In the genomic region with DNA sequence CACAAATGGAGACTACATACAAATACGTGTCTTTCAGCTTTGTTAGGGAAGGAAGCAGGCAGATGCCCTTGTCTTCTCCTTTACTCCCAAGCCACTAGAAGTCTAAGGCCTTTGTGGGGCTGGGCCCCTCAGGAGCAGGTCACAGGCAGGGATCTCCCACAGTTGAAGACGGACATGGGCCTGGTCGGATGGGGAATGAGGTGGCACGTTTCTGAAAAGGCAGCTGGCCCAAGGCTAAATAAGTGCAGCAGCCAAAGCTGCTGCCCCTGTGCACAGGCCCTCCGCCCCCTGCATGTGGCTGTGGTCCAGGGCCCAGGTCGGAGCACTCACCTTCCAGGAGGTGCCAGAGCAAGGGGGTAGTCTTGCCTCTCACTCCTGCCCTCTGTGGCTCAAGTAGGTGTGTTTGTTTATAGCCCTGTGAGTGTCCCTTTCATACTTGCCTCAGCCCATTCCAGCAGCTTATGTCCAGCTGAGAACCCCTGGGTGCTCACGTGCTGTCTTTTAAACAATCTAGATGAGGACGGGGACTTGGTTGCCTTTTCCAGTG, we compare ENCODE assay signal across 9 cellular contexts. TPM values are rescaled to one million over a fixed set of nuclear protein-coding genes. Genes with fewer than 3 reads are reported as not detected.
DNase-seq lines count a peak whose midpoint lies in the region; FAIRE-seq and TF ChIP-seq lines count a peak whose summit lies in the region.
"Had no signal": no experiment of that assay in that cellular context is flagged by ENCODE, and none has a peak within 500 bp of the region (broad histone marks: within the 10 kb centered on the region; RNA-seq: fewer than 3 reads in every experiment).

No MANE protein-coding gene starts in this region.

- H3K36me3 Mint-ChIP-seq in T-helper 1 cell treated with Interleukin-12 subunit alpha and Interleukin-12 subunit beta and Interleukin-4 antibody, amounts not matched to agents 30 μg/mL and 1 μg/mL, for 36 hours (ENCODE audit: low read depth) = peaks cover 44% of the 10 kb centered on the region
- H3K36me3 Mint-ChIP-seq in activated naive CD8-positive, alpha-beta T cell = peaks cover 4% of the 10 kb centered on the region

- peaks cover 32% of the 10 kb centered on the region for H3K4me1 ChIP-seq in keratinocyte (ENCODE audit: control insufficient read depth, extremely low read depth, insufficient read depth, low read length)
- H3K4me1 ChIP-seq in stomach smooth muscle (ENCODE audit: control insufficient read depth, insufficient read depth, low read length) = peaks cover 77% of the 10 kb centered on the region

- peaks cover 23% of the 10 kb centered on the region for H3K79me2 ChIP-seq in keratinocyte (ENCODE audit: control insufficient read depth, insufficient read depth, low read length)

- H3K36me3 ChIP-seq in keratinocyte (ENCODE audit: control insufficient read depth in 2 of 2, extremely low read depth in 1 of 2, insufficient read depth in 2 of 2, low read length in 2 of 2) = peaks cover 31 to 32% of the 10 kb centered on the region in 2 experiments
- H3K36me3 ChIP-seq in stomach smooth muscle (ENCODE audit: control insufficient read depth in 2 of 2, insufficient read depth in 2 of 2, low read length in 2 of 2) = peaks cover 38 to 39% of the 10 kb centered on the region in 2 donors

- H3K27ac Mint-ChIP-seq in T-helper 1 cell treated with Interleukin-12 subunit alpha and Interleukin-12 subunit beta and Interleukin-4 antibody, amounts not matched to agents 30 μg/mL and 1 μg/mL, for 36 hours = peak overlapping the region; percentile 93
- H3K27ac Mint-ChIP-seq in activated naive CD8-positive, alpha-beta T cell = peak overlapping the region; percentile 83

- no peaks in the 10 kb centered on the region for H3K9me3 ChIP-seq in keratinocyte (ENCODE audit: control insufficient read depth, low read depth, low read length)
- no peaks in the 10 kb centered on the region for H3K9me3 ChIP-seq in stomach smooth muscle (ENCODE audit: control insufficient read depth in 2 of 2, low read length in 2 of 2)

- FAIRE-seq in keratinocyte (lab: Jason Lieb, UNC) = peak; percentile 9

- no peaks in the 10 kb centered on the region for H3K27me3 Mint-ChIP-seq in T-helper 1 cell treated with Interleukin-12 subunit alpha and Interleukin-12 subunit beta and Interleukin-4 antibody, amounts not matched to agents 30 μg/mL and 1 μg/mL, for 36 hours (ENCODE audit: low read depth)
- H3K27me3 Mint-ChIP-seq in activated naive CD8-positive, alpha-beta T cell = no peaks in the 10 kb centered on the region

- peaks cover 19% of the 10 kb centered on the region for H4K20me1 ChIP-seq in keratinocyte (ENCODE audit: control insufficient read depth, extremely low read depth, insufficient read depth, low read length)

- no peaks in the 10 kb centered on the region for H3K9me3 Mint-ChIP-seq in T-helper 1 cell treated with Interleukin-12 subunit alpha and Interleukin-12 subunit beta and Interleukin-4 antibody, amounts not matched to agents 30 μg/mL and 1 μg/mL, for 36 hours
- no peaks in the 10 kb centered on the region for H3K9me3 Mint-ChIP-seq in activated naive CD8-positive, alpha-beta T cell (ENCODE audit: low read depth)

- TF ChIP-seq CTCF in keratinocyte (optimal IDR thresholded peaks at IDR 0.05 in 1 of 3, IDR thresholded peaks at IDR 0.05 in 1 of 3, conservative IDR thresholded peaks at IDR 0.05 in 1 of 3; ENCODE audit: extremely low read depth in 1 of 3, insufficient read depth in 2 of 3, low read length in 3 of 3) = no peak

- dilution Hi-C loops in keratinocyte (cut with MboI; ENCODE audit: extremely low pct_ligation_motif_present, low sequenced_read_pairs) = no loop called here

- H3K27me3 ChIP-seq in keratinocyte (ENCODE audit: control insufficient read depth, extremely low read depth, insufficient read depth, low read length) = no peaks in the 10 kb centered on the region
- H3K27me3 ChIP-seq in stomach smooth muscle (ENCODE audit: control insufficient read depth in 1 of 2, insufficient read depth in 2 of 2, low read length in 2 of 2) = no peaks in the 10 kb centered on the region

- H3K4me1 Mint-ChIP-seq in T-helper 1 cell treated with Interleukin-12 subunit alpha and Interleukin-12 subunit beta and Interleukin-4 antibody, amounts not matched to agents 30 μg/mL and 1 μg/mL, for 36 hours (ENCODE audit: low read depth) = peaks cover 41% of the 10 kb centered on the region
- peaks cover 51% of the 10 kb centered on the region for H3K4me1 Mint-ChIP-seq in activated naive CD8-positive, alpha-beta T cell (ENCODE audit: low read depth)

- H2AFZ ChIP-seq in keratinocyte (ENCODE audit: control insufficient read depth, low read length) = no peak overlapping the region

- peak overlapping the region; percentile 93 for H3K9ac ChIP-seq in keratinocyte (ENCODE audit: control insufficient read depth, extremely low read depth, insufficient read depth, low read length)
- peak overlapping the region; percentile 60 to 95 for H3K9ac ChIP-seq in stomach smooth muscle (ENCODE audit: low read length in 2 of 2)

- no peaks in the 10 kb centered on the region for H3K9me1 ChIP-seq in keratinocyte (ENCODE audit: control insufficient read depth, extremely low read depth, insufficient read depth, low read length)

- no peak for DNase-seq in T-helper 1 cell
- no peak for DNase-seq in keratinocyte (ENCODE audit: low read depth, low spot score)
- DNase-seq in GM19238 (ENCODE audit: insufficient read length, low spot score) = no peak
- no peak for DNase-seq in middle frontal gyrus (ENCODE audit: extremely low spot score, low spot score)
- no peak for DNase-seq in DMS 273 (lab: John Stamatoyannopoulos, UW; ENCODE audit: unreplicated experiment)
- DNase-seq: 8988T had no signal

- H3K4me2 ChIP-seq in keratinocyte (ENCODE audit: control insufficient read depth, extremely low read depth, insufficient read depth, low read depth, low read length) = peak overlapping the region; percentile 88

- peak overlapping the region; percentile 89 for H3K4me3 Mint-ChIP-seq in T-helper 1 cell treated with Interleukin-12 subunit alpha and Interleukin-12 subunit beta and Interleukin-4 antibody, amounts not matched to agents 30 μg/mL and 1 μg/mL, for 36 hours
- peak overlapping the region; percentile 92 for H3K4me3 Mint-ChIP-seq in activated naive CD8-positive, alpha-beta T cell

- H3K27ac ChIP-seq in keratinocyte (ENCODE audit: control insufficient read depth, insufficient read depth, low read length) (peak overlapping the region; percentile 87), stomach smooth muscle (ENCODE audit: low read length) (peak overlapping the region; percentile 31)

- peak overlapping the region; percentile 66 to 84 (median 70) for H3K4me3 ChIP-seq in keratinocyte (ENCODE audit: control insufficient read depth in 2 of 3, extremely low read depth in 1 of 3, insufficient read depth in 2 of 3, low read depth in 1 of 3, low read length in 3 of 3)
- peak overlapping the region; percentile 89 to 93 for H3K4me3 ChIP-seq in stomach smooth muscle (ENCODE audit: low read length in 2 of 2)

RNA-seq across cellular contexts. Expression of a gene that starts 1.8 kb away (rescaled TPM):
- polyA plus RNA-seq in keratinocyte = 75.7 to 170 TPM (median 116 TPM) in 3 replicates
- polyA plus RNA-seq in keratinocyte (2011; ENCODE audit: low read depth) = 213 TPM
- 114 and 159 TPM in 2 replicates for polyA plus RNA-seq in keratinocyte (2011; cell fraction: cytosol; rRNA removed)
- polyA plus RNA-seq in keratinocyte (2011; cell fraction: nucleus; rRNA removed) = 252 and 279 TPM in 2 replicates
- polyA plus RNA-seq in keratinocyte (2012; ENCODE audit: low replicate concordance) = 242 and 584 TPM in 2 replicates
- 75.7 to 129 TPM (median 109 TPM) in 3 replicates for polyA minus RNA-seq in keratinocyte
- polyA minus RNA-seq in keratinocyte (2011; cell fraction: cytosol; rRNA and poly(A)+ RNA removed) = 346 TPM
- polyA minus RNA-seq in keratinocyte (2011; cell fraction: nucleus; rRNA and poly(A)+ RNA removed) = 576 and 665 TPM in 2 replicates

RNA-seq across cellular contexts. Expression of a gene that starts 15.9 kb away (rescaled TPM):
- 69.8 to 173 TPM (median 89.1 TPM) in 3 replicates for polyA plus RNA-seq in keratinocyte
- 177 TPM for polyA plus RNA-seq in keratinocyte (2011; ENCODE audit: low read depth)
- 126 and 152 TPM in 2 replicates for polyA plus RNA-seq in keratinocyte (2011; cell fraction: cytosol; rRNA removed)
- 227 and 261 TPM in 2 replicates for polyA plus RNA-seq in keratinocyte (2011; cell fraction: nucleus; rRNA removed)
- polyA plus RNA-seq in keratinocyte (2012; ENCODE audit: low replicate concordance) = 106 and 109 TPM in 2 replicates
- 108 to 245 TPM (median 131 TPM) in 3 replicates for polyA minus RNA-seq in keratinocyte
- polyA minus RNA-seq in keratinocyte (2011; cell fraction: cytosol; rRNA and poly(A)+ RNA removed) = 213 TPM
- polyA minus RNA-seq in keratinocyte (2011; cell fraction: nucleus; rRNA and poly(A)+ RNA removed) = 109 and 127 TPM in 2 replicates

RNA-seq across cellular contexts. Expression of a gene that starts 28.7 kb away (rescaled TPM):
- polyA plus RNA-seq in keratinocyte = 0.30 TPM in 1 of 3 replicates, not detected in the others
- polyA plus RNA-seq in keratinocyte (2011; ENCODE audit: low read depth) = not detected
- 0.27 TPM in 1 of 2 replicates, not detected in the other for polyA plus RNA-seq in keratinocyte (2011; cell fraction: cytosol; rRNA removed)
- polyA plus RNA-seq in keratinocyte (2011; cell fraction: nucleus; rRNA removed) = not detected in 2 replicates
- 0.32 and 0.61 TPM in 2 replicates for polyA plus RNA-seq in keratinocyte (2012; ENCODE audit: low replicate concordance)
- not detected in 3 replicates for polyA minus RNA-seq in keratinocyte
- not detected for polyA minus RNA-seq in keratinocyte (2011; cell fraction: cytosol; rRNA and poly(A)+ RNA removed)
- not detected in 2 replicates for polyA minus RNA-seq in keratinocyte (2011; cell fraction: nucleus; rRNA and poly(A)+ RNA removed)

RNA-seq across cellular contexts. Expression of a gene that starts 36.1 kb away (rescaled TPM):
- polyA plus RNA-seq in keratinocyte = 12.3 to 19.9 TPM (median 14.9 TPM) in 3 replicates
- polyA plus RNA-seq in keratinocyte (2011; ENCODE audit: low read depth) = 10.0 TPM
- 5.1 and 5.7 TPM in 2 replicates for polyA plus RNA-seq in keratinocyte (2011; cell fraction: cytosol; rRNA removed)
- polyA plus RNA-seq in keratinocyte (2011; cell fraction: nucleus; rRNA removed) = 97.9 and 116 TPM in 2 replicates
- 10.0 and 27.9 TPM in 2 replicates for polyA plus RNA-seq in keratinocyte (2012; ENCODE audit: low replicate concordance)
- 7.6 to 12.9 TPM (median 12.3 TPM) in 3 replicates for polyA minus RNA-seq in keratinocyte
- 3.3 TPM for polyA minus RNA-seq in keratinocyte (2011; cell fraction: cytosol; rRNA and poly(A)+ RNA removed)
- 9.5 and 21.6 TPM in 2 replicates for polyA minus RNA-seq in keratinocyte (2011; cell fraction: nucleus; rRNA and poly(A)+ RNA removed)
